8 cellular contexts compared by ENCODE assay signal in genomic region chr17:57954421-57955182, GRCh38. TPM values are rescaled to one million over a fixed set of nuclear protein-coding genes. Genes with fewer than 3 reads are reported as not detected.
DNase-seq lines count a peak whose midpoint lies in the region; ATAC-seq and TF ChIP-seq lines count a peak whose summit lies in the region.

No MANE protein-coding gene starts in this region.

- peak overlapping the region; percentile 85 for H3K4me2 ChIP-seq in HCT116 (ENCODE audit: low read length)

- TF ChIP-seq CTCF in BJ (IDR thresholded peaks at IDR 0.05; ENCODE audit: insufficient read depth, low read depth, low read length) (no peak), HCT116 (IDR thresholded peaks at IDR 0.05 in 2 of 3, conservative IDR thresholded peaks at IDR 0.05 in 1 of 3; ENCODE audit: borderline replicate concordance in 1 of 3, insufficient read depth in 1 of 3, low read depth in 2 of 3, low read length in 2 of 3) (no peak), Peyer's patch (IDR thresholded peaks at IDR 0.05) (no peak), lower leg skin (IDR thresholded peaks at IDR 0.05) (no peak)

- H3K9me3 ChIP-seq in HCT116 (ENCODE audit: control insufficient read depth in 1 of 2, insufficient read depth in 1 of 2, low read depth in 1 of 2, low read length in 2 of 2) (no peaks in the 10 kb centered on the region), Peyer's patch (no peaks in the 10 kb centered on the region), duodenal mucosa (ENCODE audit: control insufficient read depth in 1 of 2, low read length in 2 of 2) (no peaks in the 10 kb centered on the region)

- peaks cover 65 to 74% of the 10 kb centered on the region in 2 experiments for H3K4me1 ChIP-seq in HCT116 (ENCODE audit: control insufficient read depth in 1 of 2, insufficient read depth in 2 of 2, low read length in 2 of 2)
- peaks cover 0 to 66% (median 21%) of the 10 kb centered on the region in 4 donors for H3K4me1 ChIP-seq in Peyer's patch
- H3K4me1 ChIP-seq in duodenal mucosa (ENCODE audit: control insufficient read depth in 1 of 2, insufficient read depth in 2 of 2, low read length in 2 of 2), result peaks cover 21 to 31% of the 10 kb centered on the region in 2 donors

- ATAC-seq in HCT116 (peak; percentile 46), HG02981 (IDR thresholded peaks at IDR 0.05; ENCODE audit: unreplicated experiment) (no peak)

- no peak overlapping the region for H2AFZ ChIP-seq in HCT116 (ENCODE audit: low read depth, low read length, poor library complexity, severe bottlenecking)

- no TSS peak for BruUV-seq in HCT116 (replicated peaks; lab: Mats Ljungman, UMichigan)

- H3K27ac ChIP-seq in HCT116 (ENCODE audit: low read depth, low read length), result peak overlapping the region; percentile 97
- H3K27ac ChIP-seq in Peyer's patch, result peak overlapping the region; percentile 77 to 96 (median 85)
- H3K27ac ChIP-seq in duodenal mucosa (ENCODE audit: low read depth, low read length), result peak overlapping the region; percentile 84
- peak overlapping the region; percentile 86 for H3K27ac ChIP-seq in temporal lobe (ENCODE audit: low read depth, low read length)

- peaks cover 50% of the 10 kb centered on the region for H3K79me2 ChIP-seq in HCT116 (ENCODE audit: insufficient read depth, low read length)

- no peaks in the 10 kb centered on the region for H3K9me2 ChIP-seq in HCT116 (ENCODE audit: insufficient read depth)

- H3K36me3 ChIP-seq in BJ (ENCODE audit: control insufficient read depth, insufficient read depth, low read length) (no peaks in the 10 kb centered on the region), HCT116 (ENCODE audit: control insufficient read depth in 1 of 2, insufficient read depth in 2 of 2, low read length in 2 of 2) (peaks cover 0 to 5% of the 10 kb centered on the region in 2 experiments; a peak in 1 of 4 replicates), Peyer's patch (no peaks in the 10 kb centered on the region), duodenal mucosa (ENCODE audit: control insufficient read depth in 1 of 2, insufficient read depth in 2 of 2, low read length in 2 of 2) (no peaks in the 10 kb centered on the region)

- intact Hi-C loops in HCT116 (cut with micrococcal nuclease), result loop anchor here (5.0 kb wide), 1 partner anchor 57 kb away; no protein-coding TSS in a partner anchor
- intact Hi-C loops in lower leg skin (cut with DNase I; ENCODE audit: low total_unique reads), result no loop called here

- peak overlapping the region; percentile 86 for H3K9ac ChIP-seq in HCT116 (ENCODE audit: low read length)
- peak overlapping the region; percentile 43 to 49 for H3K9ac ChIP-seq in duodenal mucosa (ENCODE audit: low read depth in 1 of 2, low read length in 2 of 2)

- TF ChIP-seq RAD21 in HCT116 (IDR thresholded peaks at IDR 0.05; ENCODE audit: low read depth), result no peak

- CTCF ChIA-PET in BJ (lab: Yijun Ruan, JAX) (interaction anchor here (0.7 to 6.2 kb wide), 14 partner anchors 11 to 96 kb away, joined by 3 to 39 read pairs (median 5); no protein-coding TSS in a partner anchor), HCT116 (lab: Charles Lee) (interaction anchor here (1.5 to 3.9 kb wide), 7 partner anchors 10 to 94 kb away, joined by 5 to 14 read pairs (median 9); no protein-coding TSS in a partner anchor)

- POLR2A ChIA-PET in BJ (lab: Charles Lee) (interaction anchor here (0.7 to 0.8 kb wide), 2 partner anchors 81 to 104 kb away, joined by 3 read pairs; no protein-coding TSS in a partner anchor), HCT116 (lab: Charles Lee) (interaction anchor here (1.0 to 2.8 kb wide), 13 partner anchors 11 to 95 kb away, joined by 3 to 16 read pairs (median 5); partner anchors contain the start of genes SRSF1 and VEZF1)

- no peaks in the 10 kb centered on the region for H4K20me1 ChIP-seq in HCT116 (ENCODE audit: insufficient read depth)

- H3K27me3 ChIP-seq in BJ (ENCODE audit: control insufficient read depth, insufficient read depth, low read length) (no peaks in the 10 kb centered on the region), HCT116 (ENCODE audit: insufficient read depth, low read length) (no peaks in the 10 kb centered on the region), Peyer's patch (no peaks in the 10 kb centered on the region), duodenal mucosa (ENCODE audit: control insufficient read depth in 1 of 2, insufficient read depth in 2 of 2, low read length in 2 of 2) (peaks cover 4 to 7% of the 10 kb centered on the region in 2 donors)

- TF ChIP-seq POLR2A in HCT116 (IDR thresholded peaks at IDR 0.05; ENCODE audit: borderline replicate concordance, extremely low read depth, insufficient read depth, insufficient read length) (no peak), Peyer's patch (IDR thresholded peaks at IDR 0.05) (no peak), lower leg skin (IDR thresholded peaks at IDR 0.05) (no peak)

- H3K4me3 ChIP-seq in BJ (ENCODE audit: low read depth, low read length) (peak overlapping the region; percentile 69), HCT116 (replicated peaks in 1 of 2; ENCODE audit: low read depth in 1 of 2, low read length in 2 of 2) (peak overlapping the region; percentile 75), Peyer's patch (peak overlapping the region; percentile 44 to 90 (median 64)), duodenal mucosa (ENCODE audit: low read depth in 1 of 2, low read length in 2 of 2) (peak overlapping the region; percentile 56 to 61), lower leg skin (ENCODE audit: low read depth, poor library complexity, severe bottlenecking) (peak overlapping the region; percentile 74)

- RAD21 ChIA-PET in HCT116 (lab: Charles Lee; ENCODE audit: low non-redundant PET in 1 of 2, low total read pairs in 2 of 2, uncharacterized antibody in 2 of 2, unreplicated experiment in 2 of 2), result interaction anchor here (1.0 to 1.2 kb wide), 3 partner anchors 32 to 94 kb away, joined by 3 to 4 read pairs (median 3); no protein-coding TSS in a partner anchor

- DNase-seq in BJ (ENCODE audit: low read depth) (no peak), HCT116 (ENCODE audit: low read depth, low spot score) (no peak), Peyer's patch (peak in 1 of 3 donors; percentile 60), lower leg skin (ENCODE audit: low spot score in 2 of 2) (peak; percentile 70 to 96), medulla oblongata (ENCODE audit: extremely low spot score) (no peak)

- 2% methylated on average over 27 to 56 of the region's 84 CpGs for WGBS in lower leg skin, 2 donors

TF ChIP-seq in HCT116, 20 proteins besides CTCF, POLR2A, EP300 and RAD21:
- TF ChIP-seq ZBTB33 (IDR thresholded peaks at IDR 0.05; ENCODE audit: extremely low read depth, insufficient replicate concordance, low read length) (no peak), TCF7L2 (IDR thresholded peaks at IDR 0.05; ENCODE audit: borderline replicate concordance, extremely low read depth, insufficient read depth, insufficient read length) (peak; percentile 49), POLR2AphosphoS5 (IDR thresholded peaks at IDR 0.05; ENCODE audit: low read depth, low read length) (peak; percentile 68), ZFX (IDR thresholded peaks at IDR 0.05) (peak; percentile 82)

RNA-seq across cellular contexts. Expression of gene CUEDC1, which starts 0.6 kb away (rescaled TPM):
- polyA plus RNA-seq in BJ (2011; rRNA removed), result 27.3 and 48.5 TPM in 2 replicates
- 16.1 and 22.1 TPM in 2 replicates for polyA minus RNA-seq in BJ (2011; rRNA and poly(A)+ RNA removed)
- total RNA-seq in HCT116 (2021; ENCODE audit: unreplicated experiment), result 60.2 TPM
- polyA plus RNA-seq in HCT116 (2012), result 54.1 and 58.2 TPM in 2 replicates
- 10 to 100 TPM; 10.2 to 45.4 (median 19.2) TPM for total RNA-seq in Peyer's patch
- total RNA-seq in lower leg skin, result 10 to 100 TPM in 3 of 4 donors, 1 to 10 TPM in 1; 7.5 to 14.3 (median 12.7) TPM
- 9.1 TPM for total RNA-seq in temporal lobe

RNA-seq across cellular contexts. Expression of gene VEZF1, which starts 33.5 kb away (rescaled TPM):
- polyA plus RNA-seq in BJ (2011; rRNA removed), result 27.3 and 30.2 TPM in 2 replicates
- polyA minus RNA-seq in BJ (2011; rRNA and poly(A)+ RNA removed), result 38.2 and 44.3 TPM in 2 replicates
- 70.2 TPM for total RNA-seq in HCT116 (2021; ENCODE audit: unreplicated experiment)
- 50.5 and 55.6 TPM in 2 replicates for polyA plus RNA-seq in HCT116 (2012)
- 10 to 100 TPM; 29.7 to 49.3 (median 39.5) TPM for total RNA-seq in Peyer's patch
- total RNA-seq in lower leg skin, result 10 to 100 TPM; 30.3 to 56.1 (median 46.6) TPM
- 55.6 TPM for total RNA-seq in temporal lobe

RNA-seq across cellular contexts. Expression of gene SRSF1, which starts 52.4 kb away (rescaled TPM):
- 222 and 236 TPM in 2 replicates for polyA plus RNA-seq in BJ (2011; rRNA removed)
- 167 and 214 TPM in 2 replicates for polyA minus RNA-seq in BJ (2011; rRNA and poly(A)+ RNA removed)
- total RNA-seq in HCT116 (2021; ENCODE audit: unreplicated experiment) (434 TPM), Peyer's patch (100 to 1,000 TPM; 121 to 336 (median 155) TPM), lower leg skin (100 to 1,000 TPM in 2 of 4 donors, 10 to 100 TPM in 2; 82.3 to 128 (median 104) TPM), temporal lobe (217 TPM)
- 157 and 231 TPM in 2 replicates for polyA plus RNA-seq in HCT116 (2012)

Comparison
In these comparisons a context has a peak if more than half of its experiments do, and no peak if none do; other contexts are left out.
1. DNase-seq: peak in lower leg skin (2 of 2); none in BJ (single experiment), HCT116 (single experiment) and medulla oblongata (single experiment).
2. Peak in every context shown above with its lines, with median percentiles within 50 percentile points of each other: H3K4me3 ChIP-seq and H3K27ac ChIP-seq.